1 cellular context compared by ENCODE assay signal in the genomic region with DNA sequence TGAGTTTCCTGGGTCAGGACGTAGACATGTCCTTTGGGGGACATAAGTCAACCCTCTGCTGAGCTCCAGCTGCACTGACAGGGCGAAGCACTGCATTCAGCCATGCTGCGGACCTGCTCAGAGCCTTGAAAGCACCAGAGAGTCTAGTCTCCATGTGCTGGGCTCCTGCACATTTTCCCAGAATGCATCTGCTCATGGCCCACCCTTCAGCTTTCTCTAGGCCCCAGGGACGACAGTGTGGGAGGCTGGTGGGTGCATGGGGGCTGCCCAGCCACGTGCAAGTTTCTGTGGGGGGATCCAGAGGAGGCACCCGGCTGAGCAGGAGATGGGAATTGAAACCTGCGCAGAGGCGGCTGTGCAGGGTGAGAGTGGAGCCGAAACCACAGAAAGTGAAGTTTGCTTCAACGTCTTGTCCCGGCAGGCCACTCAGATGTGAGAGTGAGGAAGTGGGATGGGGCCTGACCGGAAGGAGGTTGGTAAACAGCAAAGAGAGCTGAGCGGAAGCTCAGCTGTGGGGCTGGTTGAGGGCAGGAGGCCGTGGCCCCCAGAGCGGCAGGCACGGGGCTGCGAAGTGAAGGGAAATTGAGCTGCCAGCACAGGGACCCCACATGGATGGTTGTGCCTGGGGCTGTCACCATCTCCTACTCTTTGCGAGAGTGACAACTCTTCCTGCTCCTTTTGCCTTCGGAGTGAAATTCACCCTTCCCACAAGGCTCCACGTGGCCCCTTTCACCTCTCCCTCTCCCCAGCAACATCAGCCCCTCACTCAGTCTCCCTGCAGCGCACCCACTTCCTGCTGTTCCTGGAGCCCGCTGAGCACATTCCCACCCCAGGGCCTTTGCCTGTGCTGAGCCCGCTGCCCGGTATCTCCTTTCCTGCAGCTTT.
A peak's percentile ranks its signal among the peaks of the same experiment; 100 is the strongest.
TF ChIP-seq lines count a peak whose summit lies in the region.

No MANE protein-coding gene starts in this region.

TF ChIP-seq in GM12878, 131 proteins besides CTCF, POLR2A, EP300 and RAD21 (continued from another document):
- TF ChIP-seq, protein P1, sequence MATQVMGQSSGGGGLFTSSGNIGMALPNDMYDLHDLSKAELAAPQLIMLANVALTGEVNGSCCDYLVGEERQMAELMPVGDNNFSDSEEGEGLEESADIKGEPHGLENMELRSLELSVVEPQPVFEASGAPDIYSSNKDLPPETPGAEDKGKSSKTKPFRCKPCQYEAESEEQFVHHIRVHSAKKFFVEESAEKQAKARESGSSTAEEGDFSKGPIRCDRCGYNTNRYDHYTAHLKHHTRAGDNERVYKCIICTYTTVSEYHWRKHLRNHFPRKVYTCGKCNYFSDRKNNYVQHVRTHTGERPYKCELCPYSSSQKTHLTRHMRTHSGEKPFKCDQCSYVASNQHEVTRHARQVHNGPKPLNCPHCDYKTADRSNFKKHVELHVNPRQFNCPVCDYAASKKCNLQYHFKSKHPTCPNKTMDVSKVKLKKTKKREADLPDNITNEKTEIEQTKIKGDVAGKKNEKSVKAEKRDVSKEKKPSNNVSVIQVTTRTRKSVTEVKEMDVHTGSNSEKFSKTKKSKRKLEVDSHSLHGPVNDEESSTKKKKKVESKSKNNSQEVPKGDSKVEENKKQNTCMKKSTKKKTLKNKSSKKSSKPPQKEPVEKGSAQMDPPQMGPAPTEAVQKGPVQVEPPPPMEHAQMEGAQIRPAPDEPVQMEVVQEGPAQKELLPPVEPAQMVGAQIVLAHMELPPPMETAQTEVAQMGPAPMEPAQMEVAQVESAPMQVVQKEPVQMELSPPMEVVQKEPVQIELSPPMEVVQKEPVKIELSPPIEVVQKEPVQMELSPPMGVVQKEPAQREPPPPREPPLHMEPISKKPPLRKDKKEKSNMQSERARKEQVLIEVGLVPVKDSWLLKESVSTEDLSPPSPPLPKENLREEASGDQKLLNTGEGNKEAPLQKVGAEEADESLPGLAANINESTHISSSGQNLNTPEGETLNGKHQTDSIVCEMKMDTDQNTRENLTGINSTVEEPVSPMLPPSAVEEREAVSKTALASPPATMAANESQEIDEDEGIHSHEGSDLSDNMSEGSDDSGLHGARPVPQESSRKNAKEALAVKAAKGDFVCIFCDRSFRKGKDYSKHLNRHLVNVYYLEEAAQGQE (IDR thresholded peaks at IDR 0.05; ENCODE audit: low read depth, low read length): peak; percentile 36; the same call in 1 of the 2 replicates
